ENCODE assay signal across 22 cellular contexts in the genomic region with DNA sequence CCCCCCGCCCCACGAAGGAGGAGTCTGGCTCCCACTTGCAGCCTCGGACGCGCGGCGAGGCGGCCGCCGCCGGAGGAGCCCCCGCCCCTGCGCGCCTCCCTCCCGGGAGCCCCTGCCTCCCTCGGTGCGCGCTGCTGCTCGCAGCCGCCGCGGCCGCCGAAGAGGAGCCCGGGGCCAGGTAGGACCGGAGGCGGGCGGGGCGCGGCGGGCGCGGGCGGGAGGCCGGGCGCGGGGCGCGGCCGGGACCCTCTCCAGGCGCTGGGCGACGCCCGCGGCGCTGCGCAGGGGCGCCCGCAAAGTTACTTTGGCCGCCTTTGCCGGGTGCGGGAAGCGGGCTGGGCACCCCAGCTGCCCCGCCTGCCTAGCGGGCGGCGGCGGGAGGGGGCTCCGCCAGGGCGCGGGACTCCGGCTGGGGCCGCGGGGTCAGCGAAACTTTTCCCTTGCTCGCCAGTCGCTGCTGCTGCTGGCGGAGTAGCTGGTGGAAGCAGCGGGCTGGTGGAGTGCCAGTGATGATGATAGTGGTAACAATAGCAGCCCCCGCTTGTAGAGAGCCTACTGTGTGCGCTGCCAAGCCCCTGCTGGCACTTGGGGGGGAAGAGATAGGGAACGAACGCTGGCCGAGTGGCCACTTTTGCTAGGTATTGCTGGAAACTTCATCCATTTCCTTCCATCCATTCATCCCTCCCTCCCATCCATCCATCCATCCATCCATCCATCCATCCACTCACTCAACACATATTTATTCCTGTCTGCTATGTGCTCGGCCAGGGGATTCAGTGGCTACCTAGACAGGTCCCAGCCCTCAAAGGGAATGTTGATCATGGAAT. TPM values are rescaled to one million over a fixed set of nuclear protein-coding genes. Genes with fewer than 3 reads are reported as not detected.
DNase-seq lines count a peak whose midpoint lies in the region; ATAC-seq, FAIRE-seq and TF ChIP-seq lines count a peak whose summit lies in the region.
"Had no signal": no experiment of that assay in that cellular context is flagged by ENCODE, and none has a peak within 500 bp of the region (broad histone marks: within the 10 kb centered on the region; RNA-seq: fewer than 3 reads in every experiment).

A gene with protein sequence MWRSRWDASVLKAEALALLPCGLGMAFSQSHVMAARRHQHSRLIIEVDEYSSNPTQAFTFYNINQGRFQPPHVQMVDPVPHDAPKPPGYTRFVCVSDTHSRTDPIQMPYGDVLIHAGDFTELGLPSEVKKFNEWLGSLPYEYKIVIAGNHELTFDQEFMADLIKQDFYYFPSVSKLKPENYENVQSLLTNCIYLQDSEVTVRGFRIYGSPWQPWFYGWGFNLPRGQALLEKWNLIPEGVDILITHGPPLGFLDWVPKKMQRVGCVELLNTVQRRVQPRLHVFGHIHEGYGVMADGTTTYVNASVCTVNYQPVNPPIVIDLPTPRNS (plus strand): TSS at position 34 of the 827 bp plus-strand sequence. CDS start 12,972 bp downstream, outside the sequence.

- H4K20me1 ChIP-seq in neural progenitor cell (ENCODE audit: low read depth), result peaks cover 3% of the 10 kb centered on the region

- no peak for ATAC-seq in A549
- ATAC-seq: heart left ventricle, lower lobe of right lung, pancreas had no signal

- peaks cover 24% of the 10 kb centered on the region for H3K27me3 Mint-ChIP-seq in endothelial cell (ENCODE audit: unreplicated experiment)
- peaks cover 51% of the 10 kb centered on the region for H3K27me3 Mint-ChIP-seq in neural progenitor cell (ENCODE audit: insufficient read depth, low read depth)

- H3K4me1 Mint-ChIP-seq in endothelial cell (ENCODE audit: unreplicated experiment) (no peaks in the 10 kb centered on the region), neural progenitor cell (peaks cover 29% of the 10 kb centered on the region)
- H3K4me1 Mint-ChIP-seq: central memory CD8-positive, alpha-beta T cell had no signal

- WGBS in A549 (ENCODE audit: missing lambda C conversion rate), result 51% methylated on average over 9 of the region's 75 CpGs

- H3K36me3 ChIP-seq in H7 (replicated peaks; ENCODE audit: control insufficient read depth, insufficient read depth, low read length) (no peaks in the 10 kb centered on the region), neural progenitor cell (no peaks in the 10 kb centered on the region)
- H3K36me3 ChIP-seq: HAP-1, heart left ventricle, lower lobe of right lung, pancreas had no signal

- no peak for DNase-seq in A549 (ENCODE audit: low read depth in 1 of 2, low spot score in 1 of 2)
- peak; percentile 89 for DNase-seq in H7
- no peak for DNase-seq in endothelial cell (ENCODE audit: low spot score)
- peak; percentile 65 for DNase-seq in neural progenitor cell (ENCODE audit: low spot score)
- DNase-seq in T-helper 2 cell, result no peak
- DNase-seq in GM10266 (ENCODE audit: extremely low spot score), result no peak
- DNase-seq in NOMO-1 treated with dmso at 0.1 percent for 144 hours (lab: John Stamatoyannopoulos, UW; ENCODE audit: unreplicated experiment), result no peak
- DNase-seq: activated CD4-positive, alpha-beta T cell treated with anti-CD3 and anti-CD28 coated beads, Interleukin-2, amount 50 U/mL, for 1 hour; activated T-cell treated with anti-CD3 and anti-CD28 coated beads, Interleukin-2, amount 50 U/mL, for 4 hours; Karpas-422; lower lobe of right lung; NCI-H1694 treated with DMSO at 0.1 percent for 48 hours; NCI-H526 treated with DMSO at 0.1 percent for 48 hours; stimulated activated CD4-positive, alpha-beta T cell treated with anti-CD3 and anti-CD28 coated beads, Interleukin-12 subunit alpha, Interleukin-12 subunit beta, amount 100 ng/mL, for 4 hours; T-helper 9 cell had no signal

- peak within 1 kb of the TSS in 1 of 2 experiments; percentile 35; a peak in 1 of 6 replicates for H3K27ac ChIP-seq in A549
- no peak within 1 kb of the TSS for H3K27ac ChIP-seq in neural progenitor cell
- H3K27ac ChIP-seq: epithelial cell of prostate, heart left ventricle, lower lobe of right lung, pancreas, RWPE1 had no signal

- H3F3A ChIP-seq in neural progenitor cell (ENCODE audit: low read depth), result peaks cover 33% of the 10 kb centered on the region

- CTCF ChIA-PET in A549 (lab: Yijun Ruan, JAX), result no interaction called here

- H3K4me3 Mint-ChIP-seq in endothelial cell (ENCODE audit: unreplicated experiment), result peak within 1 kb of the TSS; percentile 70
- peak within 1 kb of the TSS; percentile 88 for H3K4me3 Mint-ChIP-seq in neural progenitor cell
- H3K4me3 Mint-ChIP-seq: activated T-cell treated with anti-CD3 and anti-CD28 coated beads, Interleukin-2, amount 50 U/mL, for 4 hours; B cell; central memory CD8-positive, alpha-beta T cell had no signal

- FAIRE-seq in A549 (lab: Jason Lieb, UNC), result no peak
- FAIRE-seq: pancreas had no signal

- TF ChIP-seq RAD21 in A549 (conservative IDR thresholded peaks at IDR 0.05 in 1 of 2, IDR thresholded peaks at IDR 0.05 in 1 of 2), result no peak

- no peak within 1 kb of the TSS for H3K27ac Mint-ChIP-seq in endothelial cell (ENCODE audit: unreplicated experiment)
- H3K27ac Mint-ChIP-seq in neural progenitor cell, result no peak within 1 kb of the TSS
- H3K27ac Mint-ChIP-seq: B cell had no signal

- TF ChIP-seq POLR2A in A549 (IDR thresholded peaks at IDR 0.05; ENCODE audit: low read length), result no peak

- H3K4me2 ChIP-seq in A549 (peak within 1 kb of the TSS; percentile 67), neural progenitor cell (peak within 1 kb of the TSS; percentile 95)

- TF ChIP-seq CTCF in A549 (IDR thresholded peaks at IDR 0.05) (no peak), endothelial cell (IDR thresholded peaks at IDR 0.05; ENCODE audit: unreplicated experiment) (no peak), neural progenitor cell (IDR thresholded peaks at IDR 0.05) (no peak), GM10266 (IDR thresholded peaks at IDR 0.05; ENCODE audit: control insufficient read depth, insufficient read depth, low read depth, missing control alignments) (no peak)

- no peaks in the 10 kb centered on the region for H3K9me3 Mint-ChIP-seq in endothelial cell (ENCODE audit: unreplicated experiment)
- no peaks in the 10 kb centered on the region for H3K9me3 Mint-ChIP-seq in neural progenitor cell
- H3K9me3 Mint-ChIP-seq: activated T-cell treated with anti-CD3 and anti-CD28 coated beads, Interleukin-2, amount 50 U/mL, for 4 hours; central memory CD8-positive, alpha-beta T cell had no signal

- peak within 1 kb of the TSS; percentile 89 for H2AFZ ChIP-seq in neural progenitor cell (replicated peaks)

- no peaks in the 10 kb centered on the region for H3K36me3 Mint-ChIP-seq in endothelial cell (ENCODE audit: low read depth, unreplicated experiment)
- no peaks in the 10 kb centered on the region for H3K36me3 Mint-ChIP-seq in neural progenitor cell

- no peaks in the 10 kb centered on the region for H3K4me1 ChIP-seq in A549
- H3K4me1 ChIP-seq in neural progenitor cell, result peaks cover 53% of the 10 kb centered on the region
- H3K4me1 ChIP-seq: HAP-1, lower lobe of right lung, pancreas had no signal

- H3K9ac ChIP-seq in neural progenitor cell, result no peak within 1 kb of the TSS

- POLR2A ChIA-PET in A549 (lab: Yijun Ruan, JAX), result no interaction called here

- no peak for TF ChIP-seq EP300 in A549 (IDR thresholded peaks at IDR 0.05)

- H3K79me2 ChIP-seq in neural progenitor cell (ENCODE audit: low read depth), result no peaks in the 10 kb centered on the region

- H3K27me3 ChIP-seq in H7 (ENCODE audit: control insufficient read depth, insufficient read depth, low read length) (peaks cover 32% of the 10 kb centered on the region), neural progenitor cell (peaks cover 67% of the 10 kb centered on the region)

- peak within 1 kb of the TSS; percentile 34; the same call in 2 of the 3 replicates for H3K4me3 ChIP-seq in A549
- H3K4me3 ChIP-seq in H7 (ENCODE audit: insufficient read depth, low read depth, low read length), result peak within 1 kb of the TSS; percentile 28; the same call in 1 of the 2 replicates
- H3K4me3 ChIP-seq in neural progenitor cell, result peak within 1 kb of the TSS; percentile 60
- H3K4me3 ChIP-seq: HAP-1, lower lobe of right lung, pancreas had no signal

- H3K9me3 ChIP-seq in A549 (no peaks in the 10 kb centered on the region), neural progenitor cell (ENCODE audit: low read depth) (no peaks in the 10 kb centered on the region)
- H3K9me3 ChIP-seq: HAP-1, heart left ventricle, lower lobe of right lung, pancreas had no signal

TF ChIP-seq in A549, 52 proteins besides CTCF, POLR2A, EP300 and RAD21 (continues in another document):
- TF ChIP-seq TP53 (CRISPR knock-in tag; IDR thresholded peaks at IDR 0.05) (no peak), REST (IDR thresholded peaks at IDR 0.05) (no peak), ZSCAN20 (CRISPR knock-in tag; IDR thresholded peaks at IDR 0.05) (no peak), ZNF302 (CRISPR knock-in tag; IDR thresholded peaks at IDR 0.05) (no peak)

RNA-seq across cellular contexts. Expression of the gene that starts here (rescaled TPM):
- polyA plus RNA-seq in A549 (2011; rRNA removed), result not detected in 2 replicates
- polyA plus RNA-seq in A549 (2012; cell fraction: cytosol; rRNA removed), result not detected in 2 replicates
- polyA plus RNA-seq in A549 (2012; cell fraction: nucleus; rRNA removed), result not detected in 2 replicates
- polyA plus RNA-seq in A549 (2017; fragmentation: RNase III; extraction: RNeasy Plus Mini Kit Qiagen cat#74134 plus additional on column Dnase treatment), result not detected in 3 replicates
- not detected in 2 replicates for polyA minus RNA-seq in A549 (2011; rRNA and poly(A)+ RNA removed)
- total RNA-seq in H7 (2014; rRNA removed; shearing (Covaris generic)), result 0.15 and 1.2 TPM in 2 replicates
- total RNA-seq in endothelial cell (ENCODE audit: unreplicated experiment), result 0.18 TPM
- total RNA-seq in neural progenitor cell (ENCODE audit: low replicate concordance), result 2.0 and 4.5 TPM in 2 replicates
- total RNA-seq: activated T-cell treated with anti-CD3 and anti-CD28 coated beads, Interleukin-2, amount 50 U/mL, for 4 hours; B cell; lower lobe of right lung; pancreas had no signal
- polyA plus RNA-seq: heart left ventricle had no signal

Comparison
In these comparisons a context has a peak if more than half of its experiments do, and no peak if none do; other contexts are left out.
1. DNase-seq: peak in H7 (single experiment) and neural progenitor cell (single experiment); none in A549 (0 of 2), endothelial cell (single experiment), T-helper 2 cell (0 of 5), GM10266 (single experiment) and NOMO-1 treated with dmso at 0.1 percent for 144 hours (single experiment).
2. Peak in every context shown above with its lines, with median percentiles within 50 percentile points of each other: H3K4me3 ChIP-seq.